8 cellular contexts compared by ENCODE assay signal in genomic region chrX:48676893-48677270, GRCh38. TPM values are rescaled to one million over a fixed set of nuclear protein-coding genes. Genes with fewer than 3 reads are reported as not detected.
DNase-seq lines count a peak whose midpoint lies in the region; ATAC-seq and TF ChIP-seq lines count a peak whose summit lies in the region.

No MANE protein-coding gene starts in this region.

- peak overlapping the region; percentile 88 for H3K4me3 Mint-ChIP-seq in activated CD8-positive, alpha-beta T cell treated with anti-CD3 and anti-CD28 coated beads for 36 hours

- intact Hi-C loops in activated CD8-positive, alpha-beta T cell treated with anti-CD3 and anti-CD28 coated beads for 36 hours (cut with micrococcal nuclease): no loop called here
- intact Hi-C loops in psoas muscle (cut with DNase I): loop anchor here in 1 of 2 donors (10.0 kb wide), 1 partner anchor 128 kb away; the partner anchor contains the start of gene HDAC6

- peaks cover 28% of the 10 kb centered on the region for H3K4me1 Mint-ChIP-seq in activated CD8-positive, alpha-beta T cell treated with anti-CD3 and anti-CD28 coated beads for 36 hours (ENCODE audit: low read depth)

- H3K27ac Mint-ChIP-seq in activated CD8-positive, alpha-beta T cell treated with anti-CD3 and anti-CD28 coated beads for 36 hours: peak overlapping the region; percentile 86

- 4 to 25% (median 6%) methylated on average over 6 to 9 of the region's 9 CpGs for WGBS in psoas muscle, 3 donors

- H3K4me1 ChIP-seq in foreskin keratinocyte (no peaks in the 10 kb centered on the region), psoas muscle (no peaks in the 10 kb centered on the region)

- peak overlapping the region; percentile 85 for H3K4me3 ChIP-seq in psoas muscle

- no peaks in the 10 kb centered on the region for H3K9me3 Mint-ChIP-seq in activated CD8-positive, alpha-beta T cell treated with anti-CD3 and anti-CD28 coated beads for 36 hours

- H3K27me3 ChIP-seq in foreskin keratinocyte (no peaks in the 10 kb centered on the region), psoas muscle (ENCODE audit: insufficient read depth in 3 of 3, low read length in 2 of 3) (no peaks in the 10 kb centered on the region)

- CTCF ChIA-PET in activated CD8-positive, alpha-beta T cell treated with anti-CD3 and anti-CD28 coated beads for 36 hours (lab: Charles Lee): no interaction called here

- TF ChIP-seq CTCF in activated CD8-positive, alpha-beta T cell treated with anti-CD3 and anti-CD28 coated beads for 36 hours (IDR thresholded peaks at IDR 0.05): no peak
- no peak for TF ChIP-seq CTCF in foreskin keratinocyte (conservative IDR thresholded peaks at IDR 0.05)
- no peak for TF ChIP-seq CTCF in psoas muscle (IDR thresholded peaks at IDR 0.05)

- no peaks in the 10 kb centered on the region for H3K27me3 Mint-ChIP-seq in activated CD8-positive, alpha-beta T cell treated with anti-CD3 and anti-CD28 coated beads for 36 hours

- H3K9me3 ChIP-seq in psoas muscle: no peaks in the 10 kb centered on the region

- peak; percentile 25 for DNase-seq in NCI-H1092 treated with DMSO at 0.1 percent for 48 hours (lab: John Stamatoyannopoulos, UW)
- DNase-seq in NCI-H1092 (lab: John Stamatoyannopoulos, UW): no peak
- DNase-seq in activated CD8-positive, alpha-beta T cell treated with anti-CD3 and anti-CD28 coated beads for 36 hours: no peak
- no peak for DNase-seq in foreskin keratinocyte
- DNase-seq in psoas muscle: no peak
- DNase-seq in CD1c-positive myeloid dendritic cell (ENCODE audit: extremely low spot score): no peak
- DNase-seq in DMS153 (lab: John Stamatoyannopoulos, UW): no peak

- POLR2A ChIA-PET in activated CD8-positive, alpha-beta T cell treated with anti-CD3 and anti-CD28 coated beads for 36 hours (lab: Charles Lee): interaction anchor here (0.6 kb wide), 1 partner anchor 25 kb away, joined by 3 read pairs; no protein-coding TSS in a partner anchor

- ATAC-seq in HG03066 (IDR thresholded peaks at IDR 0.05; ENCODE audit: low read depth, unreplicated experiment) (peak; percentile 17), foreskin keratinocyte (peak; percentile 36), psoas muscle (peak in 3 of 4 donors; percentile 8 to 29 (median 27))
- peak; percentile 5 for ATAC-seq in activated CD8-positive, alpha-beta T cell treated with anti-CD3 and anti-CD28 coated beads for 36 hours

- no peaks in the 10 kb centered on the region for H3K36me3 Mint-ChIP-seq in activated CD8-positive, alpha-beta T cell treated with anti-CD3 and anti-CD28 coated beads for 36 hours (ENCODE audit: low read depth)

- H3K36me3 ChIP-seq in psoas muscle (ENCODE audit: insufficient read depth in 1 of 2, low read depth in 1 of 2): no peaks in the 10 kb centered on the region

- no peak overlapping the region for H3K27ac ChIP-seq in foreskin keratinocyte
- peak overlapping the region; percentile 88 for H3K27ac ChIP-seq in psoas muscle

RNA-seq across cellular contexts. Expression of gene WAS, which starts 6.7 kb away (rescaled TPM):
- 10 to 100 TPM; 81.6 to 81.9 TPM for total RNA-seq in activated CD8-positive, alpha-beta T cell treated with anti-CD3 and anti-CD28 coated beads for 36 hours
- 0.10 and 0.21 TPM in 2 replicates for total RNA-seq in foreskin keratinocyte
- 0.08 and 0.25 TPM in 2 replicates for polyA plus RNA-seq in foreskin keratinocyte
- 1 to 10 TPM in 2 of 4 donors, under 1 TPM in 2; 0.85 to 2.9 (median 1.4) TPM for total RNA-seq in psoas muscle
- polyA plus RNA-seq in psoas muscle: under 1 TPM; 0.45 to 0.66 (median 0.47) TPM

RNA-seq across cellular contexts. Expression of gene SUV39H1, which starts 19.7 kb away (rescaled TPM):
- 10 to 100 TPM; 26.8 to 28.4 TPM for total RNA-seq in activated CD8-positive, alpha-beta T cell treated with anti-CD3 and anti-CD28 coated beads for 36 hours
- 17.7 and 19.8 TPM in 2 replicates for total RNA-seq in foreskin keratinocyte
- 14.9 and 18.2 TPM in 2 replicates for polyA plus RNA-seq in foreskin keratinocyte
- 1 to 10 TPM; 1.9 to 3.2 (median 2.7) TPM for total RNA-seq in psoas muscle
- polyA plus RNA-seq in psoas muscle: 1 to 10 TPM; 2.2 to 3.6 (median 2.8) TPM

Comparison
In these comparisons a context has a peak if more than half of its experiments do, and no peak if none do; other contexts are left out.
1. RNA of gene WAS, which starts 6.7 kb away (total RNA-seq): 81.6 to 81.9 TPM in activated CD8-positive, alpha-beta T cell treated with anti-CD3 and anti-CD28 coated beads for 36 hours; 0.85 to 2.9 TPM in psoas muscle and 0.10 to 0.21 TPM in foreskin keratinocyte; every median in the first group is over 10 times any median in the second.
2. Peak in every context shown above with its lines, with median percentiles within 50 percentile points of each other: ATAC-seq.